Comparison of ENCODE assay signal across 10 cellular contexts in genomic region chr1:1538989-1539309, GRCh38. TPM values are rescaled to one million over a fixed set of nuclear protein-coding genes. Genes with fewer than 3 reads are reported as not detected.
DNase-seq lines count a peak whose midpoint lies in the region; ATAC-seq and TF ChIP-seq lines count a peak whose summit lies in the region.
"Had no signal": no experiment of that assay in that cellular context is flagged by ENCODE, and none has a peak within 500 bp of the region (broad histone marks: within the 10 kb centered on the region; RNA-seq: fewer than 3 reads in every experiment).

No MANE protein-coding gene starts in this region.

- peaks cover 5% of the 10 kb centered on the region for H3K4me1 Mint-ChIP-seq in glutamatergic neuron (ENCODE audit: low read depth, unreplicated experiment)
- H3K4me1 Mint-ChIP-seq in activated T-helper 1 cell treated with anti-CD3 and anti-CD28 coated beads, Interleukin-12 subunit alpha, Interleukin-12 subunit beta, Interleukin-2, Interleukin-4 antibody, amounts not matched to agents 30 ng/mL and 10 ng/mL and 1 ng/mL, durations not matched to agents 14 hours and 24 hours and 36 hours (ENCODE audit: low read depth), result no peaks in the 10 kb centered on the region

- in situ Hi-C loops in ACHN (cut with HindIII; ENCODE audit: low pct_ligation_motif_present, low pct_unique_long_range_greater_than_20kb, low sequenced_read_pairs), result no loop called here

- peaks cover 21 to 42% (median 30%) of the 10 kb centered on the region in 11 experiments for H3K27me3 ChIP-seq in BLaER1 treated with 17β-estradiol and CSF1 and Interleukin-3, amounts not matched to agents 10 nM and 100 nM
- no peaks in the 10 kb centered on the region for H3K27me3 ChIP-seq in psoas muscle (ENCODE audit: insufficient read depth in 3 of 3, low read length in 2 of 3)
- H3K27me3 ChIP-seq in aorta (ENCODE audit: control insufficient read depth in 1 of 2, insufficient read depth in 2 of 2, low read length in 1 of 2), result no peaks in the 10 kb centered on the region
- H3K27me3 ChIP-seq in right lobe of liver, result no peaks in the 10 kb centered on the region

- peaks cover 27 to 87% (median 64%) of the 10 kb centered on the region in 11 experiments; a peak in 21 of 22 replicates for H4K20me1 ChIP-seq in BLaER1 treated with 17β-estradiol and CSF1 and Interleukin-3, amounts not matched to agents 10 nM and 100 nM

- H3K4me3 ChIP-seq in BLaER1 treated with 17β-estradiol and CSF1 and Interleukin-3, amounts not matched to agents 10 nM and 100 nM, result peak overlapping the region in 1 of 10 experiments; percentile 52; a peak in 1 of 20 replicates
- H3K4me3 ChIP-seq in WI38 (ENCODE audit: low read depth, low read length), result peak overlapping the region; percentile 62
- H3K4me3 ChIP-seq in psoas muscle, result peak overlapping the region; percentile 65
- no peak overlapping the region for H3K4me3 ChIP-seq in aorta (ENCODE audit: low read length in 2 of 2)
- no peak overlapping the region for H3K4me3 ChIP-seq in right lobe of liver

- H3K4me3 Mint-ChIP-seq in glutamatergic neuron (ENCODE audit: unreplicated experiment), result peak overlapping the region; percentile 80
- H3K4me3 Mint-ChIP-seq in activated T-helper 1 cell treated with anti-CD3 and anti-CD28 coated beads, Interleukin-12 subunit alpha, Interleukin-12 subunit beta, Interleukin-2, Interleukin-4 antibody, amounts not matched to agents 30 ng/mL and 10 ng/mL and 1 ng/mL, durations not matched to agents 14 hours and 24 hours and 36 hours, result no peak overlapping the region

- peaks cover 9% of the 10 kb centered on the region for H3K9me3 Mint-ChIP-seq in glutamatergic neuron (ENCODE audit: unreplicated experiment)
- no peaks in the 10 kb centered on the region for H3K9me3 Mint-ChIP-seq in activated T-helper 1 cell treated with anti-CD3 and anti-CD28 coated beads, Interleukin-12 subunit alpha, Interleukin-12 subunit beta, Interleukin-2, Interleukin-4 antibody, amounts not matched to agents 30 ng/mL and 10 ng/mL and 1 ng/mL, durations not matched to agents 14 hours and 24 hours and 36 hours

- peak overlapping the region in 8 of 11 experiments; percentile 35 to 72 (median 62); a peak in 8 of 22 replicates for H3K4me2 ChIP-seq in BLaER1 treated with 17β-estradiol and CSF1 and Interleukin-3, amounts not matched to agents 10 nM and 100 nM

- TF ChIP-seq CTCF in WI38 (IDR thresholded peaks at IDR 0.05; ENCODE audit: low read depth, low read length) (no peak), glutamatergic neuron (IDR thresholded peaks at IDR 0.05; ENCODE audit: partially characterized antibody, unreplicated experiment) (no peak), psoas muscle (IDR thresholded peaks at IDR 0.05) (no peak), right lobe of liver (IDR thresholded peaks at IDR 0.05) (no peak)

- H3K36me3 ChIP-seq in BLaER1 treated with 17β-estradiol and CSF1 and Interleukin-3, amounts not matched to agents 10 nM and 100 nM, result peaks cover 31 to 39% (median 33%) of the 10 kb centered on the region in 11 experiments
- H3K36me3 ChIP-seq in psoas muscle (ENCODE audit: insufficient read depth in 1 of 2, low read depth in 1 of 2), result peaks cover 0 to 26% of the 10 kb centered on the region in 2 donors
- no peaks in the 10 kb centered on the region for H3K36me3 ChIP-seq in aorta (ENCODE audit: control insufficient read depth in 1 of 2, insufficient read depth in 2 of 2, low read length in 1 of 2)
- peaks cover 0 to 18% (median 0%) of the 10 kb centered on the region in 4 donors for H3K36me3 ChIP-seq in right lobe of liver

- H3K9ac ChIP-seq in BLaER1 treated with 17β-estradiol and CSF1 and Interleukin-3, amounts not matched to agents 10 nM and 100 nM, result no peak overlapping the region

- no peak for DNase-seq in glutamatergic neuron
- DNase-seq in psoas muscle, result no peak
- no peak for DNase-seq in ACHN
- DNase-seq in aorta, result no peak
- no peak for DNase-seq in right lobe of liver
- DNase-seq in activated T-helper 1 cell treated with anti-CD3 and anti-CD28 coated beads, Interleukin-12 subunit alpha, Interleukin-12 subunit beta, Interleukin-2, Interleukin-4 antibody, amounts not matched to agents 30 ng/mL and 10 ng/mL and 1 ng/mL, durations not matched to agents 14 hours and 24 hours and 36 hours (ENCODE audit: low spot score), result no peak
- DNase-seq: NCI-H2081 had no signal

- 83 to 89% (median 84%) methylated on average over 18 of the region's 18 CpGs for WGBS in psoas muscle, 3 donors
- 85% methylated on average over 16 to 18 of the region's 18 CpGs for whole genome bisulfite sequencing in aorta, 2 donors
- no CpG with 5 or more reads among the region's 18 CpGs for WGBS in right lobe of liver (ENCODE audit: insufficient coverage, low coverage, low lambda C conversion rate, missing lambda C conversion rate)

- peaks cover 12% of the 10 kb centered on the region for H3K27me3 Mint-ChIP-seq in glutamatergic neuron (ENCODE audit: unreplicated experiment)
- H3K27me3 Mint-ChIP-seq in activated T-helper 1 cell treated with anti-CD3 and anti-CD28 coated beads, Interleukin-12 subunit alpha, Interleukin-12 subunit beta, Interleukin-2, Interleukin-4 antibody, amounts not matched to agents 30 ng/mL and 10 ng/mL and 1 ng/mL, durations not matched to agents 14 hours and 24 hours and 36 hours (ENCODE audit: insufficient read depth), result peaks cover 3% of the 10 kb centered on the region

- no peak overlapping the region for H3K27ac ChIP-seq in BLaER1 treated with 17β-estradiol and CSF1 and Interleukin-3, amounts not matched to agents 10 nM and 100 nM
- H3K27ac ChIP-seq in psoas muscle (no peak overlapping the region), aorta (ENCODE audit: low read depth in 1 of 2, low read length in 2 of 2) (no peak overlapping the region), right lobe of liver (no peak overlapping the region)

- H3K9me3 ChIP-seq in BLaER1 treated with 17β-estradiol and CSF1 and Interleukin-3, amounts not matched to agents 10 nM and 100 nM (replicated peaks in 1 of 11), result no peaks in the 10 kb centered on the region
- H3K9me3 ChIP-seq in psoas muscle (no peaks in the 10 kb centered on the region), aorta (ENCODE audit: control insufficient read depth, low read length) (no peaks in the 10 kb centered on the region), right lobe of liver (no peaks in the 10 kb centered on the region)

- ATAC-seq in psoas muscle (no peak), aorta (ENCODE audit: low FRiP score) (no peak), right lobe of liver (no peak)

- no peak for TF ChIP-seq POLR2A in right lobe of liver (IDR thresholded peaks at IDR 0.05)

- no peaks in the 10 kb centered on the region for H3K36me3 Mint-ChIP-seq in glutamatergic neuron (ENCODE audit: unreplicated experiment)
- H3K36me3 Mint-ChIP-seq in activated T-helper 1 cell treated with anti-CD3 and anti-CD28 coated beads, Interleukin-12 subunit alpha, Interleukin-12 subunit beta, Interleukin-2, Interleukin-4 antibody, amounts not matched to agents 30 ng/mL and 10 ng/mL and 1 ng/mL, durations not matched to agents 14 hours and 24 hours and 36 hours (ENCODE audit: low read depth), result peaks cover 9% of the 10 kb centered on the region

- H3K4me1 ChIP-seq in BLaER1 treated with 17β-estradiol and CSF1 and Interleukin-3, amounts not matched to agents 10 nM and 100 nM, result peaks cover 0 to 18% (median 13%) of the 10 kb centered on the region in 10 experiments; a peak in 16 of 20 replicates
- H3K4me1 ChIP-seq in psoas muscle, result peaks cover 23% of the 10 kb centered on the region
- no peaks in the 10 kb centered on the region for H3K4me1 ChIP-seq in aorta (ENCODE audit: control insufficient read depth in 1 of 2, insufficient read depth in 2 of 2, low read length in 2 of 2)
- H3K4me1 ChIP-seq in right lobe of liver, result peaks cover 0 to 5% (median 0%) of the 10 kb centered on the region in 4 donors

- peak overlapping the region; percentile 33 for H3K27ac Mint-ChIP-seq in glutamatergic neuron (ENCODE audit: unreplicated experiment)
- no peak overlapping the region for H3K27ac Mint-ChIP-seq in activated T-helper 1 cell treated with anti-CD3 and anti-CD28 coated beads, Interleukin-12 subunit alpha, Interleukin-12 subunit beta, Interleukin-2, Interleukin-4 antibody, amounts not matched to agents 30 ng/mL and 10 ng/mL and 1 ng/mL, durations not matched to agents 14 hours and 24 hours and 36 hours

- intact Hi-C loops in psoas muscle (cut with DNase I), result no loop called here
- intact Hi-C loops in aorta (cut with DNase I), result no loop called here
- intact Hi-C loops in right lobe of liver (cut with DNase I), result no loop called here
- intact Hi-C loops in activated T-helper 1 cell treated with anti-CD3 and anti-CD28 coated beads, Interleukin-12 subunit alpha, Interleukin-12 subunit beta, Interleukin-2, Interleukin-4 antibody, amounts not matched to agents 30 ng/mL and 10 ng/mL and 1 ng/mL, durations not matched to agents 14 hours and 24 hours and 36 hours (cut with micrococcal nuclease), result no loop called here

RNA-seq across cellular contexts. Expression of gene TMEM240, which starts 1.5 kb away (rescaled TPM):
- total RNA-seq in glutamatergic neuron (ENCODE audit: unreplicated experiment) (24.4 TPM), psoas muscle (1 to 10 TPM in 3 of 4 donors, under 1 TPM in 1; 0.88 to 1.4 (median 1.2) TPM), aorta (1 to 10 TPM; 6.2 to 7.8 TPM), right lobe of liver (under 1 TPM in 1 of 6 experiments, not detected in 5; 0.40 TPM)
- polyA plus RNA-seq in psoas muscle (1 to 10 TPM in 1 of 3 donors, under 1 TPM in 2; 0.55 to 1.8 (median 0.98) TPM), aorta (10 to 100 TPM in 1 of 2 donors, 1 to 10 TPM in 1; 1.1 to 15.1 TPM)
- 0.41 and 1.0 TPM in 2 replicates for total RNA-seq in activated T-helper 1 cell treated with anti-CD3 and anti-CD28 coated beads, Interleukin-12 subunit alpha, Interleukin-12 subunit beta, Interleukin-2, Interleukin-4 antibody, amounts not matched to agents 30 ng/mL and 10 ng/mL and 1 ng/mL, durations not matched to agents 14 hours and 24 hours and 36 hours
- total RNA-seq: HepG2 had no signal

RNA-seq across cellular contexts. Expression of gene ATAD3A, which starts 27.0 kb away (rescaled TPM):
- total RNA-seq in glutamatergic neuron (ENCODE audit: unreplicated experiment) (32.1 TPM), psoas muscle (10 to 100 TPM; 20.6 to 33.5 (median 24.1) TPM), aorta (10 to 100 TPM; 11.9 to 13.2 TPM), right lobe of liver (10 to 100 TPM; 10.8 to 31.7 (median 13.1) TPM)
- polyA plus RNA-seq in psoas muscle (10 to 100 TPM; 35.6 to 48.6 (median 41.4) TPM), aorta (10 to 100 TPM in 1 of 2 donors, 1 to 10 TPM in 1; 8.3 to 20.2 TPM)
- total RNA-seq in activated T-helper 1 cell treated with anti-CD3 and anti-CD28 coated beads, Interleukin-12 subunit alpha, Interleukin-12 subunit beta, Interleukin-2, Interleukin-4 antibody, amounts not matched to agents 30 ng/mL and 10 ng/mL and 1 ng/mL, durations not matched to agents 14 hours and 24 hours and 36 hours, result 108 TPM in 2 replicates

RNA-seq across cellular contexts. Expression of gene SSU72, which starts 35.7 kb away (rescaled TPM):
- 123 TPM for total RNA-seq in glutamatergic neuron (ENCODE audit: unreplicated experiment)
- total RNA-seq in psoas muscle, result 100 to 1,000 TPM; 130 to 185 (median 167) TPM
- 100 to 1,000 TPM; 137 to 207 (median 192) TPM for polyA plus RNA-seq in psoas muscle
- 10 to 100 TPM; 67.7 to 71.5 TPM for total RNA-seq in aorta
- polyA plus RNA-seq in aorta, result 10 to 100 TPM; 65.0 to 92.8 TPM
- 10 to 100 TPM; 46.6 to 72.6 (median 63.8) TPM for total RNA-seq in right lobe of liver
- 135 and 137 TPM in 2 replicates for total RNA-seq in activated T-helper 1 cell treated with anti-CD3 and anti-CD28 coated beads, Interleukin-12 subunit alpha, Interleukin-12 subunit beta, Interleukin-2, Interleukin-4 antibody, amounts not matched to agents 30 ng/mL and 10 ng/mL and 1 ng/mL, durations not matched to agents 14 hours and 24 hours and 36 hours

Comparison
In these comparisons a context has a peak if more than half of its experiments do, and no peak if none do; other contexts are left out.
1. H3K4me3 ChIP-seq: peak in WI38 (single experiment) and psoas muscle (single experiment); none in aorta (0 of 2) and right lobe of liver (0 of 3).